In genomic region chr1:207645632-207646081, GRCh38 we compare ENCODE assay signal across 10 cellular contexts. TPM values are rescaled to one million over a fixed set of nuclear protein-coding genes. Genes with fewer than 3 reads are reported as not detected.
DNase-seq lines count a peak whose midpoint lies in the region; ATAC-seq and TF ChIP-seq lines count a peak whose summit lies in the region.
"Had no signal": no experiment of that assay in that cellular context is flagged by ENCODE, and none has a peak within 500 bp of the region (broad histone marks: within the 10 kb centered on the region; RNA-seq: fewer than 3 reads in every experiment).

No MANE protein-coding gene starts in this region.

- CTCF ChIA-PET in activated CD4-positive, alpha-beta memory T cell treated with anti-CD3 and anti-CD28 coated beads, Interleukin-2, amount 10 ng/mL, durations not matched to agents 7 days and 5 days (lab: Charles Lee): no interaction called here

- no peak for TF ChIP-seq CTCF in spleen (IDR thresholded peaks at IDR 0.05 in 8 of 11, conservative IDR thresholded peaks at IDR 0.05 in 3 of 11)

- H3K27me3 Mint-ChIP-seq in activated CD4-positive, alpha-beta memory T cell treated with anti-CD3 and anti-CD28 coated beads, Interleukin-2, amount 10 ng/mL, durations not matched to agents 7 days and 5 days: peaks cover 37% of the 10 kb centered on the region

- no peaks in the 10 kb centered on the region for H3K9me3 Mint-ChIP-seq in activated CD4-positive, alpha-beta memory T cell treated with anti-CD3 and anti-CD28 coated beads, Interleukin-2, amount 10 ng/mL, durations not matched to agents 7 days and 5 days

- H3K4me3 ChIP-seq in iPS-11a (ENCODE audit: low read depth, low read length) (peak overlapping the region; percentile 48), spleen (peak overlapping the region in 5 of 8 donors; percentile 57 to 76 (median 59))

- peaks cover 0 to 28% (median 12%) of the 10 kb centered on the region in 6 donors for H3K4me1 ChIP-seq in spleen

- intact Hi-C loops in spleen (cut with DNase I; ENCODE audit: low total_unique reads): no loop called here

- TF ChIP-seq POLR2A in spleen (IDR thresholded peaks at IDR 0.05): no peak

- POLR2A ChIA-PET in activated CD4-positive, alpha-beta memory T cell treated with anti-CD3 and anti-CD28 coated beads, Interleukin-2, amount 10 ng/mL, durations not matched to agents 7 days and 5 days (lab: Charles Lee): no interaction called here

- H3K36me3 Mint-ChIP-seq in activated CD4-positive, alpha-beta memory T cell treated with anti-CD3 and anti-CD28 coated beads, Interleukin-2, amount 10 ng/mL, durations not matched to agents 7 days and 5 days (ENCODE audit: low read depth): no peaks in the 10 kb centered on the region

- H3K4me3 Mint-ChIP-seq in activated CD4-positive, alpha-beta memory T cell treated with anti-CD3 and anti-CD28 coated beads, Interleukin-2, amount 10 ng/mL, durations not matched to agents 7 days and 5 days: peak overlapping the region; percentile 69

- DNase-seq in NCI-H146 (lab: John Stamatoyannopoulos, UW) (peak; percentile 21), NCI-H146 treated with DMSO at 0.1 percent for 48 hours (lab: John Stamatoyannopoulos, UW; ENCODE audit: unreplicated experiment) (no peak), spleen (no peak), DMS 273 treated with DMSO at 0.1 percent for 48 hours (lab: John Stamatoyannopoulos, UW) (no peak)
- no peak for DNase-seq in activated CD4-positive, alpha-beta memory T cell treated with anti-CD3 and anti-CD28 coated beads, Interleukin-2, amount 10 ng/mL, durations not matched to agents 7 days and 5 days
- DNase-seq: Karpas-422 had no signal

- H3K9me3 ChIP-seq in spleen: no peaks in the 10 kb centered on the region

- peaks cover 0 to 17% (median 2%) of the 10 kb centered on the region in 6 donors for H3K36me3 ChIP-seq in spleen

- peaks cover 0 to 4% (median 0%) of the 10 kb centered on the region in 7 donors for H3K27me3 ChIP-seq in spleen (replicated peaks in 1 of 7)

- WGBS in spleen, 5 donors: 85 to 89% (median 88%) methylated on average over 17 of the region's 17 CpGs

- peaks cover 7% of the 10 kb centered on the region for H3K4me1 Mint-ChIP-seq in activated CD4-positive, alpha-beta memory T cell treated with anti-CD3 and anti-CD28 coated beads, Interleukin-2, amount 10 ng/mL, durations not matched to agents 7 days and 5 days

- H3K27ac Mint-ChIP-seq in activated CD4-positive, alpha-beta memory T cell treated with anti-CD3 and anti-CD28 coated beads, Interleukin-2, amount 10 ng/mL, durations not matched to agents 7 days and 5 days: no peak overlapping the region

- ATAC-seq in GM18861 (IDR thresholded peaks at IDR 0.05; ENCODE audit: unreplicated experiment): no peak
- ATAC-seq in GM19467 (IDR thresholded peaks at IDR 0.05; ENCODE audit: unreplicated experiment): no peak

- H3K27ac ChIP-seq in spleen: peak overlapping the region in 1 of 8 donors; percentile 50

RNA-seq across cellular contexts. Expression of gene CR1L, which starts 0.7 kb away (rescaled TPM):
- total RNA-seq in activated CD4-positive, alpha-beta memory T cell treated with anti-CD3 and anti-CD28 coated beads, Interleukin-2, amount 10 ng/mL, durations not matched to agents 7 days and 5 days: not detected
- total RNA-seq in spleen: 1 to 10 TPM in 5 of 7 donors, under 1 TPM in 2; 0.77 to 7.1 (median 1.4) TPM
- 1 to 10 TPM in 2 of 3 donors, under 1 TPM in 1; 0.63 to 1.6 (median 1.0) TPM for polyA plus RNA-seq in spleen
- total RNA-seq: A172 had no signal
